ENCODE assay signal across 1 cellular context in genomic region chr20:31698803-31699718, GRCh38.
TF ChIP-seq lines count a peak whose summit lies in the region.

No MANE protein-coding gene starts in this region.

TF ChIP-seq in GM12878, 131 proteins besides CTCF, POLR2A, EP300 and RAD21 (continued from another document and continues in another):
- TF ChIP-seq ASH2L (IDR thresholded peaks at IDR 0.05; ENCODE audit: borderline replicate concordance, low read depth), result no peak
- TF ChIP-seq SMC3 (IDR thresholded peaks at IDR 0.05; ENCODE audit: borderline replicate concordance, low read length), result no peak
- TF ChIP-seq CEBPB (IDR thresholded peaks at IDR 0.05; ENCODE audit: borderline replicate concordance in 1 of 2, low read depth in 2 of 2, low read length in 2 of 2), result no peak
- TF ChIP-seq SMAD5 (IDR thresholded peaks at IDR 0.05; ENCODE audit: low read depth), result no peak
- TF ChIP-seq ZNF384 (IDR thresholded peaks at IDR 0.05; ENCODE audit: borderline replicate concordance, low read depth, low read length), result no peak
- no peak for TF ChIP-seq HDAC6 (IDR thresholded peaks at IDR 0.05; ENCODE audit: unreplicated experiment)
- no peak for TF ChIP-seq ZNF592 (IDR thresholded peaks at IDR 0.05)
- TF ChIP-seq, protein P1, sequence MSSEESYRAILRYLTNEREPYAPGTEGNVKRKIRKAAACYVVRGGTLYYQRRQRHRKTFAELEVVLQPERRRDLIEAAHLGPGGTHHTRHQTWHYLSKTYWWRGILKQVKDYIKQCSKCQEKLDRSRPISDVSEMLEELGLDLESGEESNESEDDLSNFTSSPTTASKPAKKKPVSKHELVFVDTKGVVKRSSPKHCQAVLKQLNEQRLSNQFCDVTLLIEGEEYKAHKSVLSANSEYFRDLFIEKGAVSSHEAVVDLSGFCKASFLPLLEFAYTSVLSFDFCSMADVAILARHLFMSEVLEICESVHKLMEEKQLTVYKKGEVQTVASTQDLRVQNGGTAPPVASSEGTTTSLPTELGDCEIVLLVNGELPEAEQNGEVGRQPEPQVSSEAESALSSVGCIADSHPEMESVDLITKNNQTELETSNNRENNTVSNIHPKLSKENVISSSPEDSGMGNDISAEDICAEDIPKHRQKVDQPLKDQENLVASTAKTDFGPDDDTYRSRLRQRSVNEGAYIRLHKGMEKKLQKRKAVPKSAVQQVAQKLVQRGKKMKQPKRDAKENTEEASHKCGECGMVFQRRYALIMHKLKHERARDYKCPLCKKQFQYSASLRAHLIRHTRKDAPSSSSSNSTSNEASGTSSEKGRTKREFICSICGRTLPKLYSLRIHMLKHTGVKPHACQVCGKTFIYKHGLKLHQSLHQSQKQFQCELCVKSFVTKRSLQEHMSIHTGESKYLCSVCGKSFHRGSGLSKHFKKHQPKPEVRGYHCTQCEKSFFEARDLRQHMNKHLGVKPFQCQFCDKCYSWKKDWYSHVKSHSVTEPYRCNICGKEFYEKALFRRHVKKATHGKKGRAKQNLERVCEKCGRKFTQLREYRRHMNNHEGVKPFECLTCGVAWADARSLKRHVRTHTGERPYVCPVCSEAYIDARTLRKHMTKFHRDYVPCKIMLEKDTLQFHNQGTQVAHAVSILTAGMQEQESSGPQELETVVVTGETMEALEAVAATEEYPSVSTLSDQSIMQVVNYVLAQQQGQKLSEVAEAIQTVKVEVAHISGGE (CRISPR knock-in tag; IDR thresholded peaks at IDR 0.05), result no peak
- TF ChIP-seq, protein P2, sequence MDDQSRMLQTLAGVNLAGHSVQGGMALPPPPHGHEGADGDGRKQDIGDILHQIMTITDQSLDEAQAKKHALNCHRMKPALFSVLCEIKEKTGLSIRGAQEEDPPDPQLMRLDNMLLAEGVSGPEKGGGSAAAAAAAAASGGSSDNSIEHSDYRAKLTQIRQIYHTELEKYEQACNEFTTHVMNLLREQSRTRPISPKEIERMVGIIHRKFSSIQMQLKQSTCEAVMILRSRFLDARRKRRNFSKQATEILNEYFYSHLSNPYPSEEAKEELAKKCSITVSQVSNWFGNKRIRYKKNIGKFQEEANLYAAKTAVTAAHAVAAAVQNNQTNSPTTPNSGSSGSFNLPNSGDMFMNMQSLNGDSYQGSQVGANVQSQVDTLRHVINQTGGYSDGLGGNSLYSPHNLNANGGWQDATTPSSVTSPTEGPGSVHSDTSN (IDR thresholded peaks at IDR 0.05; ENCODE audit: insufficient replicate concordance, low read depth, low read length), result no peak
- TF ChIP-seq MEF2B (IDR thresholded peaks at IDR 0.05; ENCODE audit: partially characterized antibody, poor library complexity, severe bottlenecking), result no peak
- TF ChIP-seq YBX1 (IDR thresholded peaks at IDR 0.05), result no peak
- TF ChIP-seq, protein P3, sequence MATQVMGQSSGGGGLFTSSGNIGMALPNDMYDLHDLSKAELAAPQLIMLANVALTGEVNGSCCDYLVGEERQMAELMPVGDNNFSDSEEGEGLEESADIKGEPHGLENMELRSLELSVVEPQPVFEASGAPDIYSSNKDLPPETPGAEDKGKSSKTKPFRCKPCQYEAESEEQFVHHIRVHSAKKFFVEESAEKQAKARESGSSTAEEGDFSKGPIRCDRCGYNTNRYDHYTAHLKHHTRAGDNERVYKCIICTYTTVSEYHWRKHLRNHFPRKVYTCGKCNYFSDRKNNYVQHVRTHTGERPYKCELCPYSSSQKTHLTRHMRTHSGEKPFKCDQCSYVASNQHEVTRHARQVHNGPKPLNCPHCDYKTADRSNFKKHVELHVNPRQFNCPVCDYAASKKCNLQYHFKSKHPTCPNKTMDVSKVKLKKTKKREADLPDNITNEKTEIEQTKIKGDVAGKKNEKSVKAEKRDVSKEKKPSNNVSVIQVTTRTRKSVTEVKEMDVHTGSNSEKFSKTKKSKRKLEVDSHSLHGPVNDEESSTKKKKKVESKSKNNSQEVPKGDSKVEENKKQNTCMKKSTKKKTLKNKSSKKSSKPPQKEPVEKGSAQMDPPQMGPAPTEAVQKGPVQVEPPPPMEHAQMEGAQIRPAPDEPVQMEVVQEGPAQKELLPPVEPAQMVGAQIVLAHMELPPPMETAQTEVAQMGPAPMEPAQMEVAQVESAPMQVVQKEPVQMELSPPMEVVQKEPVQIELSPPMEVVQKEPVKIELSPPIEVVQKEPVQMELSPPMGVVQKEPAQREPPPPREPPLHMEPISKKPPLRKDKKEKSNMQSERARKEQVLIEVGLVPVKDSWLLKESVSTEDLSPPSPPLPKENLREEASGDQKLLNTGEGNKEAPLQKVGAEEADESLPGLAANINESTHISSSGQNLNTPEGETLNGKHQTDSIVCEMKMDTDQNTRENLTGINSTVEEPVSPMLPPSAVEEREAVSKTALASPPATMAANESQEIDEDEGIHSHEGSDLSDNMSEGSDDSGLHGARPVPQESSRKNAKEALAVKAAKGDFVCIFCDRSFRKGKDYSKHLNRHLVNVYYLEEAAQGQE (IDR thresholded peaks at IDR 0.05; ENCODE audit: low read depth, low read length), result no peak
- TF ChIP-seq, protein P4, sequence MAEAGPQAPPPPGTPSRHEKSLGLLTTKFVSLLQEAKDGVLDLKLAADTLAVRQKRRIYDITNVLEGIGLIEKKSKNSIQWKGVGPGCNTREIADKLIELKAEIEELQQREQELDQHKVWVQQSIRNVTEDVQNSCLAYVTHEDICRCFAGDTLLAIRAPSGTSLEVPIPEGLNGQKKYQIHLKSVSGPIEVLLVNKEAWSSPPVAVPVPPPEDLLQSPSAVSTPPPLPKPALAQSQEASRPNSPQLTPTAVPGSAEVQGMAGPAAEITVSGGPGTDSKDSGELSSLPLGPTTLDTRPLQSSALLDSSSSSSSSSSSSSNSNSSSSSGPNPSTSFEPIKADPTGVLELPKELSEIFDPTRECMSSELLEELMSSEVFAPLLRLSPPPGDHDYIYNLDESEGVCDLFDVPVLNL (IDR thresholded peaks at IDR 0.05; ENCODE audit: low read depth, low read length), result no peak
- TF ChIP-seq, protein P5, sequence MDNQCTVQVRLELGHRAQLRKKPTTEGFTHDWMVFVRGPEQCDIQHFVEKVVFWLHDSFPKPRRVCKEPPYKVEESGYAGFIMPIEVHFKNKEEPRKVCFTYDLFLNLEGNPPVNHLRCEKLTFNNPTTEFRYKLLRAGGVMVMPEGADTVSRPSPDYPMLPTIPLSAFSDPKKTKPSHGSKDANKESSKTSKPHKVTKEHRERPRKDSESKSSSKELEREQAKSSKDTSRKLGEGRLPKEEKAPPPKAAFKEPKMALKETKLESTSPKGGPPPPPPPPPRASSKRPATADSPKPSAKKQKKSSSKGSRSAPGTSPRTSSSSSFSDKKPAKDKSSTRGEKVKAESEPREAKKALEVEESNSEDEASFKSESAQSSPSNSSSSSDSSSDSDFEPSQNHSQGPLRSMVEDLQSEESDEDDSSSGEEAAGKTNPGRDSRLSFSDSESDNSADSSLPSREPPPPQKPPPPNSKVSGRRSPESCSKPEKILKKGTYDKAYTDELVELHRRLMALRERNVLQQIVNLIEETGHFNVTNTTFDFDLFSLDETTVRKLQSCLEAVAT (IDR thresholded peaks at IDR 0.05), result no peak
- TF ChIP-seq RAD51 (IDR thresholded peaks at IDR 0.05), result peak; percentile 45; the same call in 1 of the 2 replicates
- TF ChIP-seq ZBTB40 (IDR thresholded peaks at IDR 0.05; ENCODE audit: borderline replicate concordance), result no peak
- no peak for TF ChIP-seq SKIL (IDR thresholded peaks at IDR 0.05; ENCODE audit: low read depth, poor library complexity, severe bottlenecking)
- TF ChIP-seq, protein P6, sequence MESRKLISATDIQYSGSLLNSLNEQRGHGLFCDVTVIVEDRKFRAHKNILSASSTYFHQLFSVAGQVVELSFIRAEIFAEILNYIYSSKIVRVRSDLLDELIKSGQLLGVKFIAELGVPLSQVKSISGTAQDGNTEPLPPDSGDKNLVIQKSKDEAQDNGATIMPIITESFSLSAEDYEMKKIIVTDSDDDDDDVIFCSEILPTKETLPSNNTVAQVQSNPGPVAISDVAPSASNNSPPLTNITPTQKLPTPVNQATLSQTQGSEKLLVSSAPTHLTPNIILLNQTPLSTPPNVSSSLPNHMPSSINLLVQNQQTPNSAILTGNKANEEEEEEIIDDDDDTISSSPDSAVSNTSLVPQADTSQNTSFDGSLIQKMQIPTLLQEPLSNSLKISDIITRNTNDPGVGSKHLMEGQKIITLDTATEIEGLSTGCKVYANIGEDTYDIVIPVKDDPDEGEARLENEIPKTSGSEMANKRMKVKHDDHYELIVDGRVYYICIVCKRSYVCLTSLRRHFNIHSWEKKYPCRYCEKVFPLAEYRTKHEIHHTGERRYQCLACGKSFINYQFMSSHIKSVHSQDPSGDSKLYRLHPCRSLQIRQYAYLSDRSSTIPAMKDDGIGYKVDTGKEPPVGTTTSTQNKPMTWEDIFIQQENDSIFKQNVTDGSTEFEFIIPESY (IDR thresholded peaks at IDR 0.05), result no peak
- no peak for TF ChIP-seq DPF2 (IDR thresholded peaks at IDR 0.05)
- TF ChIP-seq RCOR1 (conservative IDR thresholded peaks at IDR 0.05; ENCODE audit: low read depth, low read length), result no peak
- TF ChIP-seq, protein P7, sequence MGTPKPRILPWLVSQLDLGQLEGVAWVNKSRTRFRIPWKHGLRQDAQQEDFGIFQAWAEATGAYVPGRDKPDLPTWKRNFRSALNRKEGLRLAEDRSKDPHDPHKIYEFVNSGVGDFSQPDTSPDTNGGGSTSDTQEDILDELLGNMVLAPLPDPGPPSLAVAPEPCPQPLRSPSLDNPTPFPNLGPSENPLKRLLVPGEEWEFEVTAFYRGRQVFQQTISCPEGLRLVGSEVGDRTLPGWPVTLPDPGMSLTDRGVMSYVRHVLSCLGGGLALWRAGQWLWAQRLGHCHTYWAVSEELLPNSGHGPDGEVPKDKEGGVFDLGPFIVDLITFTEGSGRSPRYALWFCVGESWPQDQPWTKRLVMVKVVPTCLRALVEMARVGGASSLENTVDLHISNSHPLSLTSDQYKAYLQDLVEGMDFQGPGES (IDR thresholded peaks at IDR 0.05), result no peak
- no peak for TF ChIP-seq SUZ12 (IDR thresholded peaks at IDR 0.05; ENCODE audit: unreplicated experiment)
